Comparison of ENCODE assay signal across 11 cellular contexts in genomic region chr6:121652726-121653623, GRCh38.
DNase-seq lines count a peak whose midpoint lies in the region; ATAC-seq and TF ChIP-seq lines count a peak whose summit lies in the region.
"Had no signal": no experiment of that assay in that cellular context is flagged by ENCODE, and none has a peak within 500 bp of the region (broad histone marks: within the 10 kb centered on the region; RNA-seq: fewer than 3 reads in every experiment).

No MANE protein-coding gene starts in this region.

- ATAC-seq in GM21367 (IDR thresholded peaks at IDR 0.05; ENCODE audit: unreplicated experiment) (no peak), GM19463 (IDR thresholded peaks at IDR 0.05; ENCODE audit: unreplicated experiment) (no peak), GM21515 (IDR thresholded peaks at IDR 0.05; ENCODE audit: unreplicated experiment) (no peak)

- no peaks in the 10 kb centered on the region for H3K9me3 ChIP-seq in KOPT-K1 (ENCODE audit: insufficient read depth, low read length, poor library complexity, severe bottlenecking)
- H3K9me3 ChIP-seq: right lobe of liver had no signal

- H3K36me3 Mint-ChIP-seq in chondrocyte (ENCODE audit: low read depth) = no peaks in the 10 kb centered on the region

- peak overlapping the region; percentile 6 for H3K27ac Mint-ChIP-seq in chondrocyte (ENCODE audit: unreplicated experiment)

- H3K27ac ChIP-seq in KOPT-K1 (ENCODE audit: low read depth, low read length, poor library complexity, severe bottlenecking) = peak overlapping the region; percentile 48
- H3K27ac ChIP-seq: right lobe of liver had no signal

- TF ChIP-seq CTCF in chondrocyte (IDR thresholded peaks at IDR 0.05) = no peak

- DNase-seq in AG08395 (ENCODE audit: low spot score) (peak; percentile 69), chondrocyte (ENCODE audit: low spot score) (no peak), lung microvascular endothelial cell (ENCODE audit: low read depth in 2 of 2) (peak; percentile 68 to 93), SKM-1 treated with dmso at 0.1 percent for 144 hours (lab: John Stamatoyannopoulos, UW; ENCODE audit: unreplicated experiment) (no peak)
- DNase-seq: activated CD4-positive, CD25-positive, alpha-beta regulatory T cell treated with anti-CD3 and anti-CD28 coated beads, Interleukin-2, amount 50 U/mL, for 72 hours; NCI-H1092 treated with DMSO at 0.1 percent for 48 hours; right lobe of liver had no signal

- H3K9me3 Mint-ChIP-seq in chondrocyte (ENCODE audit: low read depth) = no peaks in the 10 kb centered on the region

- no peaks in the 10 kb centered on the region for H3K36me3 ChIP-seq in KOPT-K1 (ENCODE audit: insufficient read depth, low read length)
- H3K36me3 ChIP-seq: right lobe of liver had no signal

- no peak overlapping the region for H3K4me3 Mint-ChIP-seq in chondrocyte (ENCODE audit: unreplicated experiment)

- H3K4me1 Mint-ChIP-seq in chondrocyte (ENCODE audit: low read depth) = peaks cover 22% of the 10 kb centered on the region

- no peaks in the 10 kb centered on the region for H3K27me3 Mint-ChIP-seq in chondrocyte (ENCODE audit: low read depth)

Comparison
In these comparisons a context has a peak if more than half of its experiments do, and no peak if none do; other contexts are left out.
1. DNase-seq: peak in AG08395 (single experiment) and lung microvascular endothelial cell (2 of 2); none in chondrocyte (single experiment) and SKM-1 treated with dmso at 0.1 percent for 144 hours (single experiment).